In genomic region chr1:79431341-79431740, GRCh38 we compare ENCODE assay signal across 29 cellular contexts.
"Had no signal": no experiment of that assay in that cellular context is flagged by ENCODE, and none has a peak within 500 bp of the region (broad histone marks: within the 10 kb centered on the region; RNA-seq: fewer than 3 reads in every experiment).

No MANE protein-coding gene starts in this region.

- H3K27me3 ChIP-seq: esophagus squamous epithelium, hepatocyte, right atrium auricular region, uterus had no signal

- H3K36me3 Mint-ChIP-seq: memory B cell; naive thymus-derived CD4-positive, alpha-beta T cell; stimulated activated memory B cell treated with anti-CD40 and anti-IgM and Interleukin-4, amounts not matched to agents 10 μg/mL and 1 μg/mL and 100 μg/mL, for 72 hours; type B pancreatic cell had no signal

- ATAC-seq: activated CD4-positive, CD25-positive, alpha-beta regulatory T cell treated with anti-CD3 and anti-CD28 coated beads, Interleukin-2, amount 50 U/mL, for 24 hours; activated naive CD8-positive, alpha-beta T cell treated with anti-CD3 and anti-CD28 coated beads, Interleukin-2, amount 50 U/mL, for 24 hours; left colon; naive thymus-derived CD4-positive, alpha-beta T cell; stimulated activated memory B cell treated with anti-CD40 and anti-IgM and Interleukin-4, amounts not matched to agents 10 μg/mL and 1 μg/mL and 100 μg/mL, for 72 hours; stimulated activated naive CD8-positive, alpha-beta T cell treated with anti-CD3 and anti-CD28 coated beads, Interleukin-15, amount 100 ng/mL, for 72 hours had no signal

- H3K36me3 ChIP-seq: esophagus squamous epithelium, right atrium auricular region, uterus, WERI-Rb-1 had no signal

- H3K9me3 Mint-ChIP-seq: activated T-helper 1 cell treated with anti-CD3 and anti-CD28 coated beads, Interleukin-12 subunit alpha, Interleukin-12 subunit beta, Interleukin-2, Interleukin-4 antibody, amounts not matched to agents 30 ng/mL and 10 ng/mL and 1 ng/mL, durations not matched to agents 14 hours and 24 hours and 36 hours; memory B cell; naive thymus-derived CD4-positive, alpha-beta T cell; stimulated activated memory B cell treated with anti-CD40 and anti-IgM and Interleukin-4, amounts not matched to agents 10 μg/mL and 1 μg/mL and 100 μg/mL, for 72 hours; stimulated activated naive CD8-positive, alpha-beta T cell treated with anti-CD3 and anti-CD28 coated beads, Interleukin-15, amount 100 ng/mL, for 72 hours; type B pancreatic cell had no signal

- H3K4me1 Mint-ChIP-seq: activated naive CD8-positive, alpha-beta T cell treated with anti-CD3 and anti-CD28 coated beads, Interleukin-2, amount 50 U/mL, for 24 hours; memory B cell; naive thymus-derived CD4-positive, alpha-beta T cell; stimulated activated memory B cell treated with anti-CD40 and anti-IgM and Interleukin-4, amounts not matched to agents 10 μg/mL and 1 μg/mL and 100 μg/mL, for 72 hours; stimulated activated naive CD8-positive, alpha-beta T cell treated with anti-CD3 and anti-CD28 coated beads, Interleukin-15, amount 100 ng/mL, for 72 hours had no signal

- H3K4me3 ChIP-seq: esophagus squamous epithelium, hepatocyte, right atrium auricular region, smooth muscle cell, uterus had no signal

- H3K9me3 ChIP-seq: esophagus squamous epithelium, right atrium auricular region, uterus had no signal

- H3K27ac Mint-ChIP-seq: activated naive CD8-positive, alpha-beta T cell treated with anti-CD3 and anti-CD28 coated beads, Interleukin-2, amount 50 U/mL, for 24 hours; activated T-helper 1 cell treated with anti-CD3 and anti-CD28 coated beads, Interleukin-12 subunit alpha, Interleukin-12 subunit beta, Interleukin-2, Interleukin-4 antibody, amounts not matched to agents 30 ng/mL and 10 ng/mL and 1 ng/mL, durations not matched to agents 14 hours and 24 hours and 36 hours; memory B cell; naive thymus-derived CD4-positive, alpha-beta T cell; stimulated activated memory B cell treated with anti-CD40 and anti-IgM and Interleukin-4, amounts not matched to agents 10 μg/mL and 1 μg/mL and 100 μg/mL, for 72 hours; stimulated activated naive CD8-positive, alpha-beta T cell treated with anti-CD3 and anti-CD28 coated beads, Interleukin-15, amount 100 ng/mL, for 72 hours; type B pancreatic cell had no signal

- H3K4me1 ChIP-seq: esophagus squamous epithelium, right atrium auricular region, uterus had no signal

- H3K27me3 Mint-ChIP-seq: activated naive CD8-positive, alpha-beta T cell treated with anti-CD3 and anti-CD28 coated beads, Interleukin-2, amount 50 U/mL, for 24 hours; memory B cell; naive thymus-derived CD4-positive, alpha-beta T cell; stimulated activated memory B cell treated with anti-CD40 and anti-IgM and Interleukin-4, amounts not matched to agents 10 μg/mL and 1 μg/mL and 100 μg/mL, for 72 hours; stimulated activated naive CD8-positive, alpha-beta T cell treated with anti-CD3 and anti-CD28 coated beads, Interleukin-15, amount 100 ng/mL, for 72 hours; type B pancreatic cell had no signal

- H3K27ac ChIP-seq: esophagus squamous epithelium, hepatocyte, right atrium auricular region, uterus, WERI-Rb-1 had no signal

- H3K4me3 Mint-ChIP-seq: activated naive CD8-positive, alpha-beta T cell treated with anti-CD3 and anti-CD28 coated beads, Interleukin-2, amount 50 U/mL, for 24 hours; activated T-helper 1 cell treated with anti-CD3 and anti-CD28 coated beads, Interleukin-12 subunit alpha, Interleukin-12 subunit beta, Interleukin-2, Interleukin-4 antibody, amounts not matched to agents 30 ng/mL and 10 ng/mL and 1 ng/mL, durations not matched to agents 14 hours and 24 hours and 36 hours; memory B cell; naive thymus-derived CD4-positive, alpha-beta T cell; stimulated activated memory B cell treated with anti-CD40 and anti-IgM and Interleukin-4, amounts not matched to agents 10 μg/mL and 1 μg/mL and 100 μg/mL, for 72 hours; stimulated activated naive CD8-positive, alpha-beta T cell treated with anti-CD3 and anti-CD28 coated beads, Interleukin-15, amount 100 ng/mL, for 72 hours; type B pancreatic cell had no signal

- DNase-seq: activated CD4-positive, alpha-beta T cell treated with anti-CD3 and anti-CD28 coated beads for 48 hours; activated CD4-positive, alpha-beta T cell treated with anti-CD3 and anti-CD28 coated beads, Interleukin-2, amount 50 U/mL, for 48 hours; activated CD8-positive, alpha-beta memory T cell treated with anti-CD3 and anti-CD28 coated beads for 24 hours; activated gamma-delta T cell; activated naive CD4-positive, alpha-beta T cell treated with anti-CD3 and anti-CD28 coated beads, Interleukin-2, amount 50 U/mL, for 16 hours; activated naive CD8-positive, alpha-beta T cell treated with anti-CD3 and anti-CD28 coated beads, Interleukin-2, amount 50 U/mL, for 24 hours; amygdala; caudate nucleus; cortex of kidney; esophagus squamous epithelium; left colon; midbrain; naive thymus-derived CD4-positive, alpha-beta T cell; nucleus accumbens; stimulated activated CD4-positive, alpha-beta T cell treated with anti-CD3 and anti-CD28 coated beads, Interleukin-1b, Interleukin-23, amount 100 ng/mL, for 48 hours; stimulated activated CD4-positive, alpha-beta T cell treated with anti-CD3 and anti-CD28 coated beads, Interleukin-4, amount 100 ng/mL, for 4 hours; stimulated activated CD8-positive, alpha-beta memory T cell treated with anti-CD3 and anti-CD28 coated beads, Interleukin-4, amount 100 ng/mL, for 48 hours; stimulated activated naive CD8-positive, alpha-beta T cell treated with anti-CD3 and anti-CD28 coated beads, Interleukin-15, amount 100 ng/mL, for 72 hours; substantia nigra; uterus; WERI-Rb-1 had no signal
